In the genomic region with DNA sequence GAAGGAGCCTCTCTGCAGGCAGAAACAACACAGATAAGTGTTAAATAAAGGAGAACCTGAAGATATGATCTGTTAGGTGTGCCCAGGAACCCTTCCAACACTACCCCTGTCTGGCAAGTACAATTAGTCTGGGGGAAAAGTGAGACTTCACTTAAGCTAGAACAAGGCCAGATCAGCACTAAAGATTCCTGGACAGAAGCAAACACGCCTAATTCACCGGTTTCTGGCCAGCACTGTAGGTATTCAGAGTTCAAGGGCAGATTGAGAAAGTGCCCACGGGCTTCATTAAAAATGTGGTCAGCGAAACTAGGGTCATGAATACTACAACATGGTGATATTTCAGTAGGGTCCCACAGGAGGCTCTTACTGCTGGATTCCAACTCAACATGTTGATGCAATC, we compare ENCODE assay signal across 1 cellular context.
TF ChIP-seq lines count a peak whose summit lies in the region.

No MANE protein-coding gene starts in this region.

TF ChIP-seq in liver, 16 proteins besides CTCF, POLR2A, EP300 and RAD21 (continued from another document):
- TF ChIP-seq, protein P1, sequence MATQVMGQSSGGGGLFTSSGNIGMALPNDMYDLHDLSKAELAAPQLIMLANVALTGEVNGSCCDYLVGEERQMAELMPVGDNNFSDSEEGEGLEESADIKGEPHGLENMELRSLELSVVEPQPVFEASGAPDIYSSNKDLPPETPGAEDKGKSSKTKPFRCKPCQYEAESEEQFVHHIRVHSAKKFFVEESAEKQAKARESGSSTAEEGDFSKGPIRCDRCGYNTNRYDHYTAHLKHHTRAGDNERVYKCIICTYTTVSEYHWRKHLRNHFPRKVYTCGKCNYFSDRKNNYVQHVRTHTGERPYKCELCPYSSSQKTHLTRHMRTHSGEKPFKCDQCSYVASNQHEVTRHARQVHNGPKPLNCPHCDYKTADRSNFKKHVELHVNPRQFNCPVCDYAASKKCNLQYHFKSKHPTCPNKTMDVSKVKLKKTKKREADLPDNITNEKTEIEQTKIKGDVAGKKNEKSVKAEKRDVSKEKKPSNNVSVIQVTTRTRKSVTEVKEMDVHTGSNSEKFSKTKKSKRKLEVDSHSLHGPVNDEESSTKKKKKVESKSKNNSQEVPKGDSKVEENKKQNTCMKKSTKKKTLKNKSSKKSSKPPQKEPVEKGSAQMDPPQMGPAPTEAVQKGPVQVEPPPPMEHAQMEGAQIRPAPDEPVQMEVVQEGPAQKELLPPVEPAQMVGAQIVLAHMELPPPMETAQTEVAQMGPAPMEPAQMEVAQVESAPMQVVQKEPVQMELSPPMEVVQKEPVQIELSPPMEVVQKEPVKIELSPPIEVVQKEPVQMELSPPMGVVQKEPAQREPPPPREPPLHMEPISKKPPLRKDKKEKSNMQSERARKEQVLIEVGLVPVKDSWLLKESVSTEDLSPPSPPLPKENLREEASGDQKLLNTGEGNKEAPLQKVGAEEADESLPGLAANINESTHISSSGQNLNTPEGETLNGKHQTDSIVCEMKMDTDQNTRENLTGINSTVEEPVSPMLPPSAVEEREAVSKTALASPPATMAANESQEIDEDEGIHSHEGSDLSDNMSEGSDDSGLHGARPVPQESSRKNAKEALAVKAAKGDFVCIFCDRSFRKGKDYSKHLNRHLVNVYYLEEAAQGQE (IDR thresholded peaks at IDR 0.05) = peak; percentile 38
- TF ChIP-seq FOXA2 (IDR thresholded peaks at IDR 0.05) (no peak), ZBTB33 (IDR thresholded peaks at IDR 0.05) (no peak), JUND (IDR thresholded peaks at IDR 0.05) (no peak), TAF1 (conservative IDR thresholded peaks at IDR 0.05) (no peak)
